9 cellular contexts compared by ENCODE assay signal in the genomic region with DNA sequence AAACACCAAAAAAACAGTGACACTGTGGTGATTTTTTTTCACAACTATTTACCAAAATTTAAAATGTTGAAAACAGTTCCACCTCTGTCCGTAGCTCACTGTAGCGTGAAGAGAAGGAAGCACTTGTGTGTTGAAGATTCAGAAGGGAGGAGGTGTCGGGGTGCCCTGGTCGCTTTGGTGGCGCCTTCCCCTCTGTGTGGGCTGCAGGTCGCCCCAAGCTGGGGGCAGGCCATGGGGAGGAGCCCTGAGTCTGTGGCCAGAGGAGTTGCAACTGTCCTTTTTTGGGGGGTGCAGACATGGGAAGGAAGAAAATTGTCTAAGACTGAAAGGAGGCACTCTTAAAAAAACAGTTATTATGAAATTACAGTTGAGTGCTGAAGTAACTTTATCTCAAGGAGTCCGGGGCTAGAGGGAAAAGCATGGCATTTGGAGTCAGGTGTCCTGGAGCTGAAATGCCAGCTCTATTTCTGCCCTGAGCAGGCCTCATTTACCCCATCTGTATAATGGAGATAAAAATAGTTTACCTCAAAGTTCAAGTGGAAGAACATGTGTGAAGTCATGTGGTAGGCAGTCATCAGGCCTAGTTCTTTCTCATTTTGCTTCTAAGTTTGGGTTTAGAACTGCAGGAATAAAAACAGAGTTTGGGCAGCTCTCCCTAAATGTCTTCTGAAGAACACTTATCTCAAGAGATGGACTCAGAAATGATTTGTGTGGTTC.
DNase-seq lines count a peak whose midpoint lies in the region; ATAC-seq and TF ChIP-seq lines count a peak whose summit lies in the region.
"Had no signal": no experiment of that assay in that cellular context is flagged by ENCODE, and none has a peak within 500 bp of the region (broad histone marks: within the 10 kb centered on the region; RNA-seq: fewer than 3 reads in every experiment).

No MANE protein-coding gene starts in this region.

- H3K27me3 Mint-ChIP-seq in activated CD8-positive, alpha-beta T cell treated with anti-CD3 and anti-CD28 coated beads, Interleukin-2, amount 10 ng/mL, durations not matched to agents 7 days and 5 days (ENCODE audit: low read depth) = no peaks in the 10 kb centered on the region
- H3K27me3 Mint-ChIP-seq in activated CD8-positive, alpha-beta T cell treated with anti-CD3 and anti-CD28 coated beads for 36 hours = no peaks in the 10 kb centered on the region
- H3K27me3 Mint-ChIP-seq in stimulated activated naive CD8-positive, alpha-beta T cell treated with anti-CD3 and anti-CD28 coated beads, Interleukin-15, Interleukin-2, amounts not matched to agents 100 ng/mL and 50 ng/mL, for 24 hours = no peaks in the 10 kb centered on the region

- H3K9me2 ChIP-seq in hepatocyte (replicated peaks; ENCODE audit: insufficient read depth) = no peaks in the 10 kb centered on the region

- no peak for ATAC-seq in activated CD8-positive, alpha-beta T cell treated with anti-CD3 and anti-CD28 coated beads, Interleukin-2, amount 10 ng/mL, durations not matched to agents 7 days and 5 days
- no peak for ATAC-seq in activated CD8-positive, alpha-beta T cell treated with anti-CD3 and anti-CD28 coated beads for 36 hours
- ATAC-seq in HG02840 (IDR thresholded peaks at IDR 0.05; ENCODE audit: low FRiP score, unreplicated experiment) (peak; percentile 83), GM18873 (IDR thresholded peaks at IDR 0.05; ENCODE audit: low FRiP score, unreplicated experiment) (no peak)

- DNase-seq in activated CD8-positive, alpha-beta T cell treated with anti-CD3 and anti-CD28 coated beads, Interleukin-2, amount 10 ng/mL, durations not matched to agents 7 days and 5 days = no peak
- DNase-seq in activated CD8-positive, alpha-beta T cell treated with anti-CD3 and anti-CD28 coated beads for 36 hours = no peak
- peak; percentile 10 to 52 for DNase-seq in NOMO-1 (lab: John Stamatoyannopoulos, UW; ENCODE audit: unreplicated experiment in 2 of 2)
- no peak for DNase-seq in hepatocyte (ENCODE audit: low spot score)
- DNase-seq in stimulated activated CD4-positive, alpha-beta T cell treated with anti-CD3 and anti-CD28 coated beads, Interleukin-2, amount 100 ng/mL, for 24 hours = no peak
- DNase-seq: NCI-H1417 had no signal

- peak overlapping the region; percentile 67 for H3K27ac Mint-ChIP-seq in activated CD8-positive, alpha-beta T cell treated with anti-CD3 and anti-CD28 coated beads, Interleukin-2, amount 10 ng/mL, durations not matched to agents 7 days and 5 days
- H3K27ac Mint-ChIP-seq in activated CD8-positive, alpha-beta T cell treated with anti-CD3 and anti-CD28 coated beads for 36 hours = no peak overlapping the region
- H3K27ac Mint-ChIP-seq in stimulated activated naive CD8-positive, alpha-beta T cell treated with anti-CD3 and anti-CD28 coated beads, Interleukin-15, Interleukin-2, amounts not matched to agents 100 ng/mL and 50 ng/mL, for 24 hours = peak overlapping the region; percentile 24

- CTCF ChIA-PET in activated CD8-positive, alpha-beta T cell treated with anti-CD3 and anti-CD28 coated beads, Interleukin-2, amount 10 ng/mL, durations not matched to agents 7 days and 5 days (lab: Charles Lee) = interaction anchor here (1.3 to 2.5 kb wide), 4 partner anchors 45 to 102 kb away, joined by 3 to 8 read pairs (median 4); a partner anchor contains a TSS
- CTCF ChIA-PET in activated CD8-positive, alpha-beta T cell treated with anti-CD3 and anti-CD28 coated beads for 36 hours (lab: Charles Lee) = interaction anchor here (0.6 to 2.9 kb wide), 6 partner anchors 15 to 113 kb away, joined by 3 to 13 read pairs (median 5); no protein-coding TSS in a partner anchor

- no peaks in the 10 kb centered on the region for H3K27me3 ChIP-seq in hepatocyte

- H3K27ac ChIP-seq in hepatocyte = no peak overlapping the region

- no peaks in the 10 kb centered on the region for H4K20me1 ChIP-seq in hepatocyte (ENCODE audit: insufficient read depth, poor library complexity, severe bottlenecking)

- H3K4me3 ChIP-seq in hepatocyte = no peak overlapping the region

- no peak overlapping the region for H2AFZ ChIP-seq in hepatocyte

- H3K36me3 Mint-ChIP-seq in activated CD8-positive, alpha-beta T cell treated with anti-CD3 and anti-CD28 coated beads, Interleukin-2, amount 10 ng/mL, durations not matched to agents 7 days and 5 days (ENCODE audit: low read depth) = peaks cover 41% of the 10 kb centered on the region
- peaks cover 9% of the 10 kb centered on the region for H3K36me3 Mint-ChIP-seq in activated CD8-positive, alpha-beta T cell treated with anti-CD3 and anti-CD28 coated beads for 36 hours (ENCODE audit: low read depth)
- peaks cover 12% of the 10 kb centered on the region for H3K36me3 Mint-ChIP-seq in stimulated activated naive CD8-positive, alpha-beta T cell treated with anti-CD3 and anti-CD28 coated beads, Interleukin-15, Interleukin-2, amounts not matched to agents 100 ng/mL and 50 ng/mL, for 24 hours (ENCODE audit: low read depth)

- no peaks in the 10 kb centered on the region for H3K9me3 ChIP-seq in hepatocyte (ENCODE audit: low read depth)

- no peak overlapping the region for H3K4me3 Mint-ChIP-seq in activated CD8-positive, alpha-beta T cell treated with anti-CD3 and anti-CD28 coated beads, Interleukin-2, amount 10 ng/mL, durations not matched to agents 7 days and 5 days
- no peak overlapping the region for H3K4me3 Mint-ChIP-seq in activated CD8-positive, alpha-beta T cell treated with anti-CD3 and anti-CD28 coated beads for 36 hours
- no peak overlapping the region for H3K4me3 Mint-ChIP-seq in stimulated activated naive CD8-positive, alpha-beta T cell treated with anti-CD3 and anti-CD28 coated beads, Interleukin-15, Interleukin-2, amounts not matched to agents 100 ng/mL and 50 ng/mL, for 24 hours

- no peaks in the 10 kb centered on the region for H3K9me3 Mint-ChIP-seq in activated CD8-positive, alpha-beta T cell treated with anti-CD3 and anti-CD28 coated beads, Interleukin-2, amount 10 ng/mL, durations not matched to agents 7 days and 5 days (ENCODE audit: insufficient read depth)
- H3K9me3 Mint-ChIP-seq in activated CD8-positive, alpha-beta T cell treated with anti-CD3 and anti-CD28 coated beads for 36 hours = no peaks in the 10 kb centered on the region
- H3K9me3 Mint-ChIP-seq in stimulated activated naive CD8-positive, alpha-beta T cell treated with anti-CD3 and anti-CD28 coated beads, Interleukin-15, Interleukin-2, amounts not matched to agents 100 ng/mL and 50 ng/mL, for 24 hours = no peaks in the 10 kb centered on the region

- no peaks in the 10 kb centered on the region for H3K36me3 ChIP-seq in hepatocyte (replicated peaks; ENCODE audit: insufficient read depth, low read depth)

- H3K4me1 ChIP-seq in hepatocyte (ENCODE audit: insufficient read depth) = no peaks in the 10 kb centered on the region

- POLR2A ChIA-PET in activated CD8-positive, alpha-beta T cell treated with anti-CD3 and anti-CD28 coated beads, Interleukin-2, amount 10 ng/mL, durations not matched to agents 7 days and 5 days (lab: Charles Lee) = interaction anchor here (0.6 kb wide), 2 partner anchors 27 to 134 kb away, joined by 3 read pairs; no protein-coding TSS in a partner anchor
- POLR2A ChIA-PET in activated CD8-positive, alpha-beta T cell treated with anti-CD3 and anti-CD28 coated beads for 36 hours (lab: Charles Lee) = interaction anchor here (0.6 kb wide), 1 partner anchor 110 kb away, joined by 3 read pairs; no protein-coding TSS in a partner anchor

- H3K4me1 Mint-ChIP-seq in activated CD8-positive, alpha-beta T cell treated with anti-CD3 and anti-CD28 coated beads, Interleukin-2, amount 10 ng/mL, durations not matched to agents 7 days and 5 days (ENCODE audit: low read depth) = peaks cover 19% of the 10 kb centered on the region
- peaks cover 10% of the 10 kb centered on the region for H3K4me1 Mint-ChIP-seq in activated CD8-positive, alpha-beta T cell treated with anti-CD3 and anti-CD28 coated beads for 36 hours (ENCODE audit: low read depth)
- peaks cover 15% of the 10 kb centered on the region for H3K4me1 Mint-ChIP-seq in stimulated activated naive CD8-positive, alpha-beta T cell treated with anti-CD3 and anti-CD28 coated beads, Interleukin-15, Interleukin-2, amounts not matched to agents 100 ng/mL and 50 ng/mL, for 24 hours (ENCODE audit: low read depth)

- intact Hi-C loops in activated CD8-positive, alpha-beta T cell treated with anti-CD3 and anti-CD28 coated beads for 36 hours (cut with micrococcal nuclease) = no loop called here

- 98% methylated on average over 7 of the region's 7 CpGs for WGBS in hepatocyte (ENCODE audit: low lambda C conversion rate, missing lambda C conversion rate)

- no peak for TF ChIP-seq CTCF in activated CD8-positive, alpha-beta T cell treated with anti-CD3 and anti-CD28 coated beads for 36 hours (IDR thresholded peaks at IDR 0.05)
- no peak for TF ChIP-seq CTCF in hepatocyte (IDR thresholded peaks at IDR 0.05; ENCODE audit: poor library complexity)

- H3K79me2 ChIP-seq in hepatocyte = no peaks in the 10 kb centered on the region

- no peak overlapping the region for H3K4me2 ChIP-seq in hepatocyte

Comparison
In these comparisons a context has a peak if more than half of its experiments do, and no peak if none do; other contexts are left out.
1. DNase-seq: peak in NOMO-1 (2 of 2); none in activated CD8-positive, alpha-beta T cell treated with anti-CD3 and anti-CD28 coated beads, Interleukin-2, amount 10 ng/mL, durations not matched to agents 7 days and 5 days (single experiment), activated CD8-positive, alpha-beta T cell treated with anti-CD3 and anti-CD28 coated beads for 36 hours (single experiment), hepatocyte (single experiment) and stimulated activated CD4-positive, alpha-beta T cell treated with anti-CD3 and anti-CD28 coated beads, Interleukin-2, amount 100 ng/mL, for 24 hours (0 of 2).